Comparison of ENCODE assay signal across 17 cellular contexts in the genomic region with DNA sequence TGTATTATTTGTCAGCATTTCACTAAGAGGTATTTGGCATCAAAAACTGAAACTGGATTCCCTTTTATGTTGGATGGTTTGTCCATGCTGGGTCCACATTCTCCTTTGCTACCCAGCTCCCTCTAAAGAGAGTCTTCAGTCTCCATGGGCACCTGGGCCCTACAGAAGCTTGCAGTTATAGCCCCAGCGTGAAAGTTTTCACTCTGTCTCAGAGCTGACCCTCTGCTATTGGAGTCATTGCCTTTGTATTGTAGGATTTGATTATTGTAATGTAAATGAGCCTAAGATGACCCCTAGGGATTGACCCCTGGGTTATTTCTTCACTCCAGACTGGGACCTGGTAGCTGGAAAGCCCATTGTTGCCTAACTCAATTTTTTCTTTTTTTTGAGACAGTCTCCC.
"Had no signal": no experiment of that assay in that cellular context is flagged by ENCODE, and none has a peak within 500 bp of the region (broad histone marks: within the 10 kb centered on the region; RNA-seq: fewer than 3 reads in every experiment).

No MANE protein-coding gene starts in this region.

- H3K4me1 Mint-ChIP-seq: naive thymus-derived CD4-positive, alpha-beta T cell had no signal

- H3K36me3 ChIP-seq: right atrium auricular region had no signal

- H3K9me3 ChIP-seq: right atrium auricular region had no signal

- H3K27me3 Mint-ChIP-seq: naive thymus-derived CD4-positive, alpha-beta T cell had no signal

- H3K27me3 ChIP-seq: hepatocyte, right atrium auricular region had no signal

- H3K4me1 ChIP-seq: right atrium auricular region had no signal

- H3K4me3 Mint-ChIP-seq: naive thymus-derived CD4-positive, alpha-beta T cell; nephron progenitor cell had no signal

- H3K27ac Mint-ChIP-seq: naive thymus-derived CD4-positive, alpha-beta T cell; nephron progenitor cell had no signal

- FAIRE-seq: endothelial cell of umbilical vein, islet of Langerhans, small intestine, urothelium cell line had no signal

- DNase-seq: erythroblast; foreskin melanocyte; head of caudate nucleus; kidney glomerular epithelial cell; mesendoderm; naive thymus-derived CD4-positive, alpha-beta T cell; nephron progenitor cell; posterior cingulate gyrus; small intestine; stimulated activated CD4-positive, alpha-beta T cell treated with anti-CD3 and anti-CD28 coated beads, Interleukin-12 subunit alpha, Interleukin-12 subunit beta, amount 100 ng/mL, for 4 hours; stimulated activated naive CD4-positive, alpha-beta T cell treated with Interleukin-2 at 50 U/mL for 16 hours; trophoblast cell had no signal

- ATAC-seq: naive thymus-derived CD4-positive, alpha-beta T cell had no signal

- H3K4me3 ChIP-seq: hepatocyte, right atrium auricular region had no signal

- H3K4me2 ChIP-seq: hepatocyte had no signal

- H3K27ac ChIP-seq: hepatocyte, right atrium auricular region had no signal

- H2AFZ ChIP-seq: hepatocyte had no signal
